Comparison of ENCODE assay signal across 17 cellular contexts in genomic region chr1:7591565-7591964, GRCh38.
"Had no signal": no experiment of that assay in that cellular context is flagged by ENCODE, and none has a peak within 500 bp of the region (broad histone marks: within the 10 kb centered on the region; RNA-seq: fewer than 3 reads in every experiment).

No MANE protein-coding gene starts in this region.

- ATAC-seq: activated CD8-positive, alpha-beta T cell treated with anti-CD3 and anti-CD28 coated beads, Interleukin-2, amount 10 ng/mL, durations not matched to agents 7 days and 5 days; gastroesophageal sphincter; right cardiac atrium; stimulated activated memory B cell treated with anti-CD40 and anti-IgM and Interleukin-4, amounts not matched to agents 10 μg/mL and 1 μg/mL and 100 μg/mL, for 72 hours; WTC11 had no signal

- H3K4me3 ChIP-seq: adrenal gland, esophagus muscularis mucosa, gastroesophageal sphincter, prostate gland, SK-N-MC, smooth muscle cell had no signal

- H3K9me3 ChIP-seq: adrenal gland, esophagus muscularis mucosa, gastroesophageal sphincter, prostate gland had no signal

- H3K27me3 ChIP-seq: adrenal gland, esophagus muscularis mucosa, gastroesophageal sphincter had no signal

- DNase-seq: activated CD4-positive, alpha-beta T cell treated with anti-CD3 and anti-CD28 coated beads, Interleukin-2, amount 10 ng/mL, durations not matched to agents 24 days and 14 days; activated CD8-positive, alpha-beta T cell treated with anti-CD3 and anti-CD28 coated beads, Interleukin-2, amount 10 ng/mL, durations not matched to agents 7 days and 5 days; activated naive CD4-positive, alpha-beta T cell treated with anti-CD3 and anti-CD28 coated beads, Interleukin-2, amount 50 U/mL, for 16 hours; activated T-cell treated with anti-CD3 and anti-CD28 coated beads, Interleukin-2, amount 50 U/mL, for 24 hours; adrenal gland; dermis blood vessel endothelial cell; effector memory CD4-positive, alpha-beta T cell; immature natural killer cell; right cardiac atrium; stimulated activated CD4-positive, alpha-beta T cell treated with anti-CD3 and anti-CD28 coated beads, Interleukin-4, amount 100 ng/mL, for 4 hours had no signal

- H3K36me3 ChIP-seq: adrenal gland, esophagus muscularis mucosa, gastroesophageal sphincter, prostate gland had no signal

- H3K4me1 ChIP-seq: esophagus muscularis mucosa, gastroesophageal sphincter, prostate gland had no signal

- H3K27ac ChIP-seq: adrenal gland, esophagus muscularis mucosa, gastroesophageal sphincter, prostate gland, SK-N-MC had no signal
